ENCODE assay signal across 2 cellular contexts in genomic region chr7:148986737-148987009, GRCh38.
TF ChIP-seq lines count a peak whose summit lies in the region.

No MANE protein-coding gene starts in this region.

TF ChIP-seq in SK-N-SH, 30 proteins besides CTCF, POLR2A, EP300 and RAD21 (continued from another document):
- TF ChIP-seq ZBTB33 (IDR thresholded peaks at IDR 0.05; ENCODE audit: borderline replicate concordance, low read depth) (no peak), FOSL2 (IDR thresholded peaks at IDR 0.05; ENCODE audit: borderline replicate concordance, low read depth) (no peak), RCOR1 (IDR thresholded peaks at IDR 0.05; ENCODE audit: low read length) (no peak), TAF1 (IDR thresholded peaks at IDR 0.05; ENCODE audit: borderline replicate concordance, low read depth, low read length) (no peak), RXRA (IDR thresholded peaks at IDR 0.05; ENCODE audit: borderline replicate concordance, low read depth) (no peak), NFIC (IDR thresholded peaks at IDR 0.05; ENCODE audit: borderline replicate concordance) (no peak), SMC3 (IDR thresholded peaks at IDR 0.05; ENCODE audit: low read depth, low read length) (no peak), TCF12 (IDR thresholded peaks at IDR 0.05) (no peak), YY1 (IDR thresholded peaks at IDR 0.05; ENCODE audit: low read depth) (no peak), IRF3 (IDR thresholded peaks at IDR 0.05; ENCODE audit: low read depth, low read length) (no peak), MAX (IDR thresholded peaks at IDR 0.05; ENCODE audit: low read depth) (no peak), JUND (IDR thresholded peaks at IDR 0.05) (no peak), NRF1 (IDR thresholded peaks at IDR 0.05; ENCODE audit: low read depth, low read length) (no peak)

TF ChIP-seq in SK-N-SH treated with all-trans-retinoic acid at 6 μM for 48 hours, 23 proteins besides CTCF, POLR2A, EP300 and RAD21 (continued from another document):
- TF ChIP-seq TSHZ2 (CRISPR knock-in tag; IDR thresholded peaks at IDR 0.05), result no peak
- no peak for TF ChIP-seq CSDC2 (CRISPR knock-in tag; IDR thresholded peaks at IDR 0.05)
- no peak for TF ChIP-seq PATZ1 (CRISPR knock-in tag; IDR thresholded peaks at IDR 0.05; ENCODE audit: borderline replicate concordance)
- TF ChIP-seq ARNTL (CRISPR knock-in tag; IDR thresholded peaks at IDR 0.05; ENCODE audit: borderline replicate concordance, low read depth), result no peak
- TF ChIP-seq TOX (CRISPR knock-in tag; IDR thresholded peaks at IDR 0.05; ENCODE audit: borderline replicate concordance), result no peak
- TF ChIP-seq CSRNP3 (CRISPR knock-in tag; IDR thresholded peaks at IDR 0.05), result no peak
- no peak for TF ChIP-seq ESRRG (CRISPR knock-in tag; IDR thresholded peaks at IDR 0.05)
- TF ChIP-seq ZNF8 (CRISPR knock-in tag; IDR thresholded peaks at IDR 0.05), result no peak
- TF ChIP-seq ZFP30 (CRISPR knock-in tag; IDR thresholded peaks at IDR 0.05), result no peak
- no peak for TF ChIP-seq GLIS3 (CRISPR knock-in tag; IDR thresholded peaks at IDR 0.05)
- TF ChIP-seq ISL1 (CRISPR knock-in tag; IDR thresholded peaks at IDR 0.05), result no peak
